17 cellular contexts compared by ENCODE assay signal in the genomic region with DNA sequence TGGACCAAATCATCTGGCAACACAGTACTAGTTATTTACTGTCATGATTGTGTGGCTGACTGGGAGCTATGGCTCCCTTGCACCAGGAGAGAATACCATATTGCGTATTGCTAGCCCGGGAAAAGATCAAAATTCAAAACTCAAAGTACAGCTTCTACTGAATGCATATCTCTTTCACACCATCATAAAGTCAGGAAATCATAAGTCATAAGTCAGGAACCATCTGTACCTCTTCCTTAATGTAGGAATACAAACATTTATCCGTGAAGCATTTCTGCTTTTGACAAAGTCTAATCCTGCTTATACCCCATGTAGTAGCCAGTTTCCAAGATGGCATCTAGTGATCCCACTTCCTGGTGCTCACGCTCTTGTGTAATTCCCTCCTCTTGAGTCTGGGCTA. TPM values are rescaled to one million over a fixed set of nuclear protein-coding genes. Genes with fewer than 3 reads are reported as not detected.
DNase-seq lines count a peak whose midpoint lies in the region; ATAC-seq and TF ChIP-seq lines count a peak whose summit lies in the region.
"Had no signal": no experiment of that assay in that cellular context is flagged by ENCODE, and none has a peak within 500 bp of the region (broad histone marks: within the 10 kb centered on the region; RNA-seq: fewer than 3 reads in every experiment).

No MANE protein-coding gene starts in this region.

- WGBS in neuronal stem cell (ENCODE audit: extremely low coverage in 2 of 2, insufficient read length in 2 of 2, insufficient replicate concordance in 1 of 2), 2 donors: no CpG with 5 or more reads among the region's 4 CpGs
- WGBS in right lobe of liver (ENCODE audit: insufficient coverage, low coverage, low lambda C conversion rate, missing lambda C conversion rate): 86% methylated on average over 4 of the region's 4 CpGs

- H3K27ac Mint-ChIP-seq in natural killer cell: no peak overlapping the region
- H3K27ac Mint-ChIP-seq in natural killer cell treated with Interleukin-12 subunit alpha and Interleukin-12 subunit beta and Interleukin-15 and Interleukin-18, amount 100 ng/mL, for 72 hours: peak overlapping the region in 1 of 2 donors; percentile 76

- H3K27me3 ChIP-seq in neuronal stem cell (ENCODE audit: control insufficient read depth in 3 of 3, insufficient read depth in 3 of 3, low read depth in 1 of 3, low read length in 3 of 3) (no peaks in the 10 kb centered on the region), right lobe of liver (no peaks in the 10 kb centered on the region)
- H3K27me3 ChIP-seq: SJSA1 had no signal

- H3K23ac ChIP-seq in neuronal stem cell (ENCODE audit: low read depth, low read length, poor library complexity): no peak overlapping the region

- peak overlapping the region; percentile 57 for H2AFZ ChIP-seq in neuronal stem cell (ENCODE audit: low read length)

- no peak for ATAC-seq in natural killer cell
- ATAC-seq in natural killer cell treated with Interleukin-12 subunit alpha and Interleukin-12 subunit beta and Interleukin-15 and Interleukin-18, amount 100 ng/mL, for 72 hours: no peak
- no peak for ATAC-seq in right lobe of liver
- ATAC-seq in GM18505 (IDR thresholded peaks at IDR 0.05; ENCODE audit: unreplicated experiment): no peak

- H3K27ac ChIP-seq in neuronal stem cell (replicated peaks; ENCODE audit: low read length) (no peak overlapping the region), right lobe of liver (no peak overlapping the region)
- H3K27ac ChIP-seq: 22Rv1, RWPE1, SJSA1 had no signal

- DNase-seq in natural killer cell: no peak
- no peak for DNase-seq in natural killer cell treated with Interleukin-12 subunit alpha and Interleukin-12 subunit beta and Interleukin-15 and Interleukin-18, amount 100 ng/mL, for 72 hours (ENCODE audit: low spot score)
- peak; percentile 27 to 73 for DNase-seq in dermis microvascular lymphatic vessel endothelial cell (ENCODE audit: low read depth in 2 of 2)
- DNase-seq in neuronal stem cell (ENCODE audit: low spot score): no peak
- no peak for DNase-seq in UCSD-AML1 (lab: John Stamatoyannopoulos, UW; ENCODE audit: unreplicated experiment)
- DNase-seq in right lobe of liver: no peak
- no peak for DNase-seq in NCI-H345 treated with DMSO at 0.1 percent for 48 hours (lab: John Stamatoyannopoulos, UW; ENCODE audit: unreplicated experiment)
- DNase-seq: GDM1, GOT3, KG1, NCI-H1048, NCI-H2081 treated with DMSO at 0.1 percent for 48 hours, NCI-H526 had no signal

- no peak overlapping the region for H2BK12ac ChIP-seq in neuronal stem cell (ENCODE audit: low read length)

- no peak overlapping the region for H2BK15ac ChIP-seq in neuronal stem cell (ENCODE audit: low read length)

- no peak overlapping the region for H3K14ac ChIP-seq in neuronal stem cell (ENCODE audit: low read length)

- TF ChIP-seq CTCF in natural killer cell (IDR thresholded peaks at IDR 0.05) (no peak), right lobe of liver (IDR thresholded peaks at IDR 0.05) (no peak)

- peaks cover 10 to 12% of the 10 kb centered on the region in 2 donors for H3K4me1 ChIP-seq in neuronal stem cell (ENCODE audit: control insufficient read depth in 2 of 2, insufficient read depth in 1 of 2, low read depth in 1 of 2, low read length in 2 of 2)
- peaks cover 0 to 9% (median 3%) of the 10 kb centered on the region in 4 donors for H3K4me1 ChIP-seq in right lobe of liver

- no peak overlapping the region for H3K4me2 ChIP-seq in neuronal stem cell (ENCODE audit: insufficient read depth, low read length, poor library complexity, severe bottlenecking)

- intact Hi-C loops in natural killer cell (cut with micrococcal nuclease): no loop called here
- intact Hi-C loops in right lobe of liver (cut with DNase I): no loop called here

- no peak for TF ChIP-seq POLR2A in right lobe of liver (IDR thresholded peaks at IDR 0.05)
- TF ChIP-seq POLR2A in GM18505 (IDR thresholded peaks at IDR 0.05; ENCODE audit: borderline replicate concordance, extremely low read depth, insufficient read depth, insufficient read length): no peak

- H4K91ac ChIP-seq in neuronal stem cell (ENCODE audit: low read depth, low read length, poor library complexity): no peak overlapping the region

- H2AK5ac ChIP-seq in neuronal stem cell (ENCODE audit: low read depth, low read length): no peak overlapping the region

- no peak overlapping the region for H3K18ac ChIP-seq in neuronal stem cell (ENCODE audit: low read length)

- H3K9ac ChIP-seq in neuronal stem cell (ENCODE audit: low read depth, low read length, poor library complexity): no peak overlapping the region

- no peak overlapping the region for H2BK120ac ChIP-seq in neuronal stem cell (ENCODE audit: low read depth, low read length)

- no peaks in the 10 kb centered on the region for H3K36me3 Mint-ChIP-seq in natural killer cell
- no peaks in the 10 kb centered on the region for H3K36me3 Mint-ChIP-seq in natural killer cell treated with Interleukin-12 subunit alpha and Interleukin-12 subunit beta and Interleukin-15 and Interleukin-18, amount 100 ng/mL, for 72 hours

- no peak overlapping the region for H3K4ac ChIP-seq in neuronal stem cell (ENCODE audit: low read length)

- H3K9me3 ChIP-seq in neuronal stem cell (replicated peaks in 1 of 2; ENCODE audit: control insufficient read depth in 2 of 2, insufficient read depth in 1 of 2, low read depth in 1 of 2, low read length in 2 of 2): no peaks in the 10 kb centered on the region
- no peaks in the 10 kb centered on the region for H3K9me3 ChIP-seq in right lobe of liver
- H3K9me3 ChIP-seq: SJSA1 had no signal

- peaks cover 37 to 39% of the 10 kb centered on the region in 2 donors for H3K4me1 Mint-ChIP-seq in natural killer cell
- peaks cover 33 to 42% of the 10 kb centered on the region in 2 donors for H3K4me1 Mint-ChIP-seq in natural killer cell treated with Interleukin-12 subunit alpha and Interleukin-12 subunit beta and Interleukin-15 and Interleukin-18, amount 100 ng/mL, for 72 hours (ENCODE audit: low read depth in 2 of 2)

- peaks cover 2% of the 10 kb centered on the region for H3K79me1 ChIP-seq in neuronal stem cell (ENCODE audit: low read depth, low read length)

- peak overlapping the region; percentile 15 for H3K4me3 Mint-ChIP-seq in natural killer cell
- H3K4me3 Mint-ChIP-seq in natural killer cell treated with Interleukin-12 subunit alpha and Interleukin-12 subunit beta and Interleukin-15 and Interleukin-18, amount 100 ng/mL, for 72 hours: no peak overlapping the region

- H3K27me3 Mint-ChIP-seq in natural killer cell (ENCODE audit: low read depth in 2 of 2): no peaks in the 10 kb centered on the region
- no peaks in the 10 kb centered on the region for H3K27me3 Mint-ChIP-seq in natural killer cell treated with Interleukin-12 subunit alpha and Interleukin-12 subunit beta and Interleukin-15 and Interleukin-18, amount 100 ng/mL, for 72 hours

- no peak overlapping the region for H2BK5ac ChIP-seq in neuronal stem cell (ENCODE audit: low read length)

- H3K36me3 ChIP-seq in neuronal stem cell (replicated peaks in 1 of 2; ENCODE audit: control insufficient read depth in 2 of 2, insufficient read depth in 2 of 2, low read length in 2 of 2) (no peaks in the 10 kb centered on the region), right lobe of liver (no peaks in the 10 kb centered on the region)

- no peak overlapping the region for H4K8ac ChIP-seq in neuronal stem cell (ENCODE audit: low read depth, low read length)

- H3K4me3 ChIP-seq in neuronal stem cell (ENCODE audit: low read length in 2 of 2) (no peak overlapping the region), right lobe of liver (no peak overlapping the region)
- H3K4me3 ChIP-seq: SJSA1 had no signal

- H3K9me3 Mint-ChIP-seq in natural killer cell: no peaks in the 10 kb centered on the region
- H3K9me3 Mint-ChIP-seq in natural killer cell treated with Interleukin-12 subunit alpha and Interleukin-12 subunit beta and Interleukin-15 and Interleukin-18, amount 100 ng/mL, for 72 hours: no peaks in the 10 kb centered on the region

RNA-seq across cellular contexts. Expression of a gene that starts 2.2 kb away (rescaled TPM):
- total RNA-seq in natural killer cell (10 to 100 TPM; 45.9 to 54.6 (median 52.5) TPM), dermis microvascular lymphatic vessel endothelial cell (25.2 and 29.5 TPM in 2 replicates), right lobe of liver (10 to 100 TPM; 11.5 to 29.9 (median 18.2) TPM)
- 10 to 100 TPM; 53.5 to 59.0 TPM for total RNA-seq in natural killer cell treated with Interleukin-12 subunit alpha and Interleukin-12 subunit beta and Interleukin-15 and Interleukin-18, amount 100 ng/mL, for 72 hours
- polyA plus RNA-seq in neuronal stem cell (2013, experiment 1 of 2): 18.4 TPM
- 19.4 TPM for polyA plus RNA-seq in neuronal stem cell (2013, experiment 2 of 2)

Comparison
In these comparisons a context has a peak if more than half of its experiments do, and no peak if none do; other contexts are left out.
1. DNase-seq: peak in dermis microvascular lymphatic vessel endothelial cell (2 of 2); none in natural killer cell (single experiment), natural killer cell treated with Interleukin-12 subunit alpha and Interleukin-12 subunit beta and Interleukin-15 and Interleukin-18, amount 100 ng/mL, for 72 hours (single experiment), neuronal stem cell (single experiment), UCSD-AML1 (single experiment), right lobe of liver (0 of 3) and NCI-H345 treated with DMSO at 0.1 percent for 48 hours (single experiment).